9 cellular contexts compared by ENCODE assay signal in the genomic region with DNA sequence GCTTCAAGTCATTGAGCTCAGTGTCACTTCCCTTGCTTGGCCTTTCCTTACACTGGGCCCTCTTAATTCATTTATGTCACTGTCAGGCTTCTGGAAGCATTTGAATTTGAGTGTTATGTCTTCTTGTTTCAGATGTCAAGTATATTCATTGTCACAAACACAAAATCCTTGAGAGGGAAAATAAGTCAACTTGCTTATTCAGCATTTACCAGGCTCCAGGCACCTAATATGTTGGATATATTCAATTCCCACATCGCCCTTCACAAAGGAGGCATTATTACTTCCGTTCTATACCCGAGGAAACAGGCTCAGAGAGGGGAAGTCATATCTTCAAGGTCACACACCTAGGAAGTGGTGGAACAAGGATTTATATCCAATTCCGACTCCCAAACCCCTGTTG.
"Had no signal": no experiment of that assay in that cellular context is flagged by ENCODE, and none has a peak within 500 bp of the region (broad histone marks: within the 10 kb centered on the region; RNA-seq: fewer than 3 reads in every experiment).

No MANE protein-coding gene starts in this region.

- H3K4me3 ChIP-seq: GM23338 had no signal

- H2AFZ ChIP-seq: GM23338 had no signal

- FAIRE-seq: H1, H54, HTR-8/SVneo had no signal

- H3K9ac ChIP-seq: KMS-11 had no signal

- ATAC-seq: GM23338 had no signal

- H3K27ac ChIP-seq: KMS-11 had no signal

- H3K4me2 ChIP-seq: GM23338, KMS-11 had no signal

- DNase-seq: H9, HCEC 1CT, Karpas-422, KBM-7 had no signal
